28 cellular contexts compared by ENCODE assay signal in the genomic region with DNA sequence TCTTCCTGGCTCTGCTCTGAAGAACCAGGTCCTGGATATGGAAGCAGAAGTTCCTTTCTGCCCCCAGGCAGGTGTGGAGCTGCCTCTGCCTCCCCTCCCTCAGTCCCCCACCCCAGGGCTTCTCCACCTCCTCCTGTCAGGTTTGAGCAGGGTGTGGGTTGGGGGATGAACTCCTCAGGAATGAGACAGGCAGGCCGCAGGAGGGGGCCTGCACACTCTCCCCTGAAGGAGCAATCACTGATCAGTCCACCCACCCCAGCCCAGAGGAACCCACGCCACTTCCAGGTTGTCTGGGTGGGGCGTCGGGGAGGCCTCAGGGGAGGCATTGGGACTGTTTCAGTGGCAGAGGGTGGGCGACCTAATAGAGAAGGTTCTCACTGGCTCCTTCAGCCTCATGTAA. TPM values are rescaled to one million over a fixed set of nuclear protein-coding genes. Genes with fewer than 3 reads are reported as not detected.
DNase-seq lines count a peak whose midpoint lies in the region; ATAC-seq, FAIRE-seq and TF ChIP-seq lines count a peak whose summit lies in the region.
"Had no signal": no experiment of that assay in that cellular context is flagged by ENCODE, and none has a peak within 500 bp of the region (broad histone marks: within the 10 kb centered on the region; RNA-seq: fewer than 3 reads in every experiment).

No MANE protein-coding gene starts in this region.

- TF ChIP-seq EP300 in HepG2 (IDR thresholded peaks at IDR 0.05; ENCODE audit: low read depth in 2 of 2, low read length in 2 of 2) = no peak
- no peak for TF ChIP-seq EP300 in HepG2 (CRISPR knock-in tag; IDR thresholded peaks at IDR 0.05; ENCODE audit: borderline replicate concordance)

- no peaks in the 10 kb centered on the region for H3K36me3 ChIP-seq in right lobe of liver
- H3K36me3 ChIP-seq in HepG2 (replicated peaks in 1 of 2; ENCODE audit: control insufficient read depth in 1 of 2, insufficient read depth in 2 of 2, low read length in 2 of 2) = no peaks in the 10 kb centered on the region
- peaks cover 0 to 2% of the 10 kb centered on the region in 2 donors for H3K36me3 ChIP-seq in neuronal stem cell (replicated peaks in 1 of 2; ENCODE audit: control insufficient read depth in 2 of 2, insufficient read depth in 2 of 2, low read length in 2 of 2)
- no peaks in the 10 kb centered on the region for H3K36me3 ChIP-seq in upper lobe of right lung
- no peaks in the 10 kb centered on the region for H3K36me3 ChIP-seq in mammary epithelial cell (ENCODE audit: insufficient read depth, low read length)
- H3K36me3 ChIP-seq: BE2C had no signal

- dilution Hi-C loops in mammary epithelial cell (cut with HindIII; ENCODE audit: low sequenced_read_pairs) = no loop called here

- H3K9ac ChIP-seq in HepG2 (ENCODE audit: insufficient read depth, low read depth, low read length) = no peak overlapping the region
- no peak overlapping the region for H3K9ac ChIP-seq in neuronal stem cell (ENCODE audit: low read depth, low read length, poor library complexity)
- no peak overlapping the region for H3K9ac ChIP-seq in mammary epithelial cell (ENCODE audit: insufficient read depth, low read length)
- H3K9ac ChIP-seq: KMS-11 had no signal

- H4K91ac ChIP-seq in neuronal stem cell (ENCODE audit: low read depth, low read length, poor library complexity) = no peak overlapping the region

- CTCF ChIA-PET in HepG2 (lab: Yijun Ruan, JAX; ENCODE audit: low intra/inter-chr PET ratio, low total read pairs) = no interaction called here
- CTCF ChIA-PET in mammary epithelial cell (lab: Charles Lee; ENCODE audit: low non-redundant PET) = no interaction called here

- no peak overlapping the region for H4K8ac ChIP-seq in neuronal stem cell (ENCODE audit: low read depth, low read length)

- no peak overlapping the region for H2BK5ac ChIP-seq in neuronal stem cell (ENCODE audit: low read length)

- no peak overlapping the region for H3K23ac ChIP-seq in neuronal stem cell (ENCODE audit: low read depth, low read length, poor library complexity)

- no peak for TF ChIP-seq CTCF in right lobe of liver (IDR thresholded peaks at IDR 0.05)
- TF ChIP-seq CTCF in HepG2 (CRISPR knock-in tag; IDR thresholded peaks at IDR 0.05) = no peak
- TF ChIP-seq CTCF in upper lobe of right lung (IDR thresholded peaks at IDR 0.05) = no peak
- TF ChIP-seq CTCF in mammary epithelial cell (conservative IDR thresholded peaks at IDR 0.05 in 1 of 2, IDR thresholded peaks at IDR 0.05 in 1 of 2; ENCODE audit: extremely low read depth in 1 of 2, insufficient read depth in 1 of 2, low read depth in 1 of 2, low read length in 2 of 2) = no peak

- ATAC-seq in right lobe of liver = no peak
- no peak for ATAC-seq in HepG2
- ATAC-seq in upper lobe of right lung = no peak

- H3K9me3 ChIP-seq in right lobe of liver (no peaks in the 10 kb centered on the region), HepG2 (ENCODE audit: low read length) (peaks cover 26% of the 10 kb centered on the region), neuronal stem cell (replicated peaks in 1 of 2; ENCODE audit: control insufficient read depth in 2 of 2, insufficient read depth in 1 of 2, low read depth in 1 of 2, low read length in 2 of 2) (peaks cover 0 to 6% of the 10 kb centered on the region in 2 donors), upper lobe of right lung (no peaks in the 10 kb centered on the region), mammary epithelial cell (replicated peaks; ENCODE audit: insufficient read depth, low read length) (peaks cover 3% of the 10 kb centered on the region)
- H3K9me3 ChIP-seq: BE2C, Caco-2 had no signal

- no peak overlapping the region for H3K4me2 ChIP-seq in HepG2 (ENCODE audit: low read depth, low read length)
- no peak overlapping the region for H3K4me2 ChIP-seq in neuronal stem cell (ENCODE audit: insufficient read depth, low read length, poor library complexity, severe bottlenecking)
- no peak overlapping the region for H3K4me2 ChIP-seq in mammary epithelial cell (ENCODE audit: insufficient read depth, low read depth, low read length)
- H3K4me2 ChIP-seq: KMS-11, PC-9 had no signal

- H2BK12ac ChIP-seq in neuronal stem cell (ENCODE audit: low read length) = no peak overlapping the region

- no peak overlapping the region for H2BK15ac ChIP-seq in neuronal stem cell (ENCODE audit: low read length)

- H3K18ac ChIP-seq in neuronal stem cell (ENCODE audit: low read length) = no peak overlapping the region

- H3K4me3 ChIP-seq in right lobe of liver (no peak overlapping the region), HepG2 (replicated peaks in 1 of 3; ENCODE audit: insufficient read depth in 1 of 3, low read depth in 2 of 3, low read length in 3 of 3) (no peak overlapping the region), neuronal stem cell (ENCODE audit: low read length in 2 of 2) (no peak overlapping the region), upper lobe of right lung (no peak overlapping the region), mammary epithelial cell (replicated peaks in 1 of 3; ENCODE audit: insufficient read depth in 1 of 3, low read depth in 2 of 3, low read length in 3 of 3) (no peak overlapping the region)
- H3K4me3 ChIP-seq: PC-9 had no signal

- POLR2A ChIA-PET in HepG2 (lab: Yijun Ruan, JAX) = no interaction called here

- peak overlapping the region; percentile 53 for H2AK5ac ChIP-seq in neuronal stem cell (ENCODE audit: low read depth, low read length)

- no peak overlapping the region for H3K27ac ChIP-seq in right lobe of liver
- H3K27ac ChIP-seq in HepG2 (ENCODE audit: extremely low read length, insufficient read depth, low read length) = no peak overlapping the region
- H3K27ac ChIP-seq in cingulate gyrus (ENCODE audit: low read depth, low read length) = peak overlapping the region; percentile 30
- no peak overlapping the region for H3K27ac ChIP-seq in neuronal stem cell (replicated peaks; ENCODE audit: low read length)
- H3K27ac ChIP-seq in upper lobe of right lung = no peak overlapping the region
- no peak overlapping the region for H3K27ac ChIP-seq in mammary epithelial cell (ENCODE audit: insufficient read depth, low read depth, low read length)
- H3K27ac ChIP-seq: KMS-11, PC-9 had no signal

- no peak overlapping the region for H3K4ac ChIP-seq in neuronal stem cell (ENCODE audit: low read length)

- no peak for TF ChIP-seq POLR2A in right lobe of liver (IDR thresholded peaks at IDR 0.05)
- TF ChIP-seq POLR2A in HepG2 (IDR thresholded peaks at IDR 0.05; ENCODE audit: insufficient read depth in 1 of 2, low read depth in 2 of 2, low read length in 2 of 2) = no peak

- TF ChIP-seq RAD21 in HepG2 (CRISPR knock-in tag; IDR thresholded peaks at IDR 0.05) = no peak

- DNase-seq in right lobe of liver (peak in 2 of 3 donors; percentile 31 to 34), HepG2 (ENCODE audit: low spot score) (no peak), neuronal stem cell (ENCODE audit: low spot score) (no peak), upper lobe of right lung (peak; percentile 32), mammary epithelial cell (no peak), NCI-H510A treated with DMSO at 0.1 percent for 48 hours (lab: John Stamatoyannopoulos, UW) (no peak)
- DNase-seq in activated CD4-positive, alpha-beta T cell treated with anti-CD3 and anti-CD28 coated beads, Interleukin-2, amount 50 U/mL, for 4 hours = no peak
- DNase-seq: BE2C; Caco-2; CD4-positive, CD25-positive, alpha-beta regulatory T cell; DMS 273 treated with DMSO at 0.1 percent for 48 hours; DND-41; GOT3; HCEC 1CT; IMR-90; NCI-H1092 treated with DMSO at 0.1 percent for 48 hours; NCI-H1436 treated with DMSO at 0.1 percent for 48 hours; NCI-H1930; NCI-H2227 treated with DMSO at 0.1 percent for 48 hours; NCI-H510A; NCI-H748 treated with DMSO at 0.1 percent for 48 hours; PC-9; RPMI8226; SHP77 treated with DMSO at 0.1 percent for 48 hours had no signal

- no peaks in the 10 kb centered on the region for H4K20me1 ChIP-seq in HepG2 (ENCODE audit: insufficient read depth, low read length)
- H4K20me1 ChIP-seq in mammary epithelial cell (ENCODE audit: insufficient read depth, low read length) = no peaks in the 10 kb centered on the region

- no peaks in the 10 kb centered on the region for H3K79me1 ChIP-seq in neuronal stem cell (ENCODE audit: low read depth, low read length)

- BruUV-seq in HepG2 (replicated peaks; lab: Mats Ljungman, UMichigan) = no TSS peak
- BruUV-seq in mammary epithelial cell (replicated peaks; lab: Mats Ljungman, UMichigan) = no TSS peak

- H3K27me3 ChIP-seq in right lobe of liver (no peaks in the 10 kb centered on the region), HepG2 (ENCODE audit: control insufficient read depth in 1 of 2, insufficient read depth in 2 of 2, low read length in 2 of 2) (peaks cover 0 to 7% of the 10 kb centered on the region in 2 experiments; a peak in 2 of 5 replicates), neuronal stem cell (ENCODE audit: control insufficient read depth in 3 of 3, insufficient read depth in 3 of 3, low read depth in 1 of 3, low read length in 3 of 3) (peaks cover 0 to 21% (median 0%) of the 10 kb centered on the region in 3 experiments), upper lobe of right lung (no peaks in the 10 kb centered on the region), mammary epithelial cell (ENCODE audit: insufficient read depth, low read length) (no peaks in the 10 kb centered on the region)
- H3K27me3 ChIP-seq: BE2C had no signal

- H3K4me1 ChIP-seq in right lobe of liver (no peaks in the 10 kb centered on the region), HepG2 (ENCODE audit: insufficient read depth, low read length) (no peaks in the 10 kb centered on the region), neuronal stem cell (ENCODE audit: control insufficient read depth in 2 of 2, insufficient read depth in 1 of 2, low read depth in 1 of 2, low read length in 2 of 2) (peaks cover 5 to 7% of the 10 kb centered on the region in 2 donors), upper lobe of right lung (peaks cover 4% of the 10 kb centered on the region), mammary epithelial cell (ENCODE audit: insufficient read depth, low read length) (no peaks in the 10 kb centered on the region)

- no peaks in the 10 kb centered on the region for H3K79me2 ChIP-seq in HepG2 (ENCODE audit: insufficient read depth, low read length)
- no peaks in the 10 kb centered on the region for H3K79me2 ChIP-seq in mammary epithelial cell (ENCODE audit: insufficient read depth, low read length)

- no peak overlapping the region for H3K14ac ChIP-seq in neuronal stem cell (ENCODE audit: low read length)

- H2BK120ac ChIP-seq in neuronal stem cell (ENCODE audit: low read depth, low read length) = no peak overlapping the region

- intact Hi-C loops in right lobe of liver (cut with DNase I) (loop anchor here in 1 of 2 donors (10.0 kb wide), 1 partner anchor 188 kb away; no protein-coding TSS in a partner anchor), HepG2 (cut with micrococcal nuclease; ENCODE audit: unreplicated experiment) (no loop called here), upper lobe of right lung (cut with DNase I) (no loop called here), mammary epithelial cell (cut with micrococcal nuclease) (no loop called here)

- FAIRE-seq in HepG2 (lab: Jason Lieb, UNC) = no peak

- H2AFZ ChIP-seq in HepG2 (ENCODE audit: low read length) = no peak overlapping the region
- H2AFZ ChIP-seq in neuronal stem cell (ENCODE audit: low read length) = no peak overlapping the region
- H2AFZ ChIP-seq in mammary epithelial cell (ENCODE audit: low read depth, low read length) = no peak overlapping the region
- H2AFZ ChIP-seq: PC-9 had no signal

- in situ Hi-C loops in HepG2 (cut with HindIII; ENCODE audit: extremely low pct_ligation_motif_present, low pct_unique_long_range_greater_than_20kb) = no loop called here
- in situ Hi-C loops in mammary epithelial cell (cut with MboI; ENCODE audit: low sequenced_read_pairs in 2 of 2) = no loop called here

- WGBS in right lobe of liver (ENCODE audit: insufficient coverage, low coverage, low lambda C conversion rate, missing lambda C conversion rate) = 89% methylated on average over 3 of the region's 5 CpGs
- WGBS in HepG2 (ENCODE audit: low lambda C conversion rate) = 0% methylated on average over 1 of the region's 5 CpGs
- no CpG with 5 or more reads among the region's 5 CpGs for WGBS in neuronal stem cell (ENCODE audit: extremely low coverage in 2 of 2, insufficient read length in 2 of 2, insufficient replicate concordance in 1 of 2), 2 donors
- 68% methylated on average over 3 of the region's 5 CpGs for WGBS in mammary epithelial cell (ENCODE audit: low coverage, missing lambda C conversion rate)

RNA-seq across cellular contexts. Expression of gene FAIM2, which starts 26.6 kb away (rescaled TPM):
- under 1 TPM in 1 of 6 experiments, not detected in 5; 0.16 TPM for total RNA-seq in right lobe of liver
- not detected in 2 replicates for total RNA-seq in HepG2 (2016; rRNA removed; fragmentation: Illumina TruSeq; extraction: Trizol)
- total RNA-seq in HepG2 (2016; cell fraction: cytosol; rRNA removed; fragmentation: Illumina TruSeq; extraction: Trizol; ENCODE audit: low read depth) = not detected in 2 replicates
- total RNA-seq in HepG2 (2016; cell fraction: insoluble cytoplasmic fraction; rRNA removed; fragmentation: Illumina TruSeq; extraction: Trizol) = not detected in 2 replicates
- not detected in 2 replicates for total RNA-seq in HepG2 (2016; cell fraction: membrane; rRNA removed; fragmentation: Illumina TruSeq; extraction: Trizol)
- total RNA-seq in HepG2 (2016; cell fraction: nucleus; rRNA removed; fragmentation: Illumina TruSeq; extraction: Trizol) = not detected in 2 replicates
- polyA plus RNA-seq in HepG2 (2011; rRNA removed) = not detected in 2 replicates
- 0.01 and 0.03 TPM in 2 replicates for polyA plus RNA-seq in HepG2 (2011; cell fraction: cytosol; rRNA removed)
- polyA plus RNA-seq in HepG2 (2011; cell fraction: nucleus; rRNA removed) = 0.21 TPM in 1 of 2 replicates, not detected in the other
- not detected in 2 replicates for polyA plus RNA-seq in HepG2 (2012)
- polyA plus RNA-seq in HepG2 (2016; cell fraction: cytosol; fragmentation: Illumina TruSeq; extraction: Trizol; ENCODE audit: low read depth) = not detected in 2 replicates
- not detected in 2 replicates for polyA plus RNA-seq in HepG2 (2016; cell fraction: insoluble cytoplasmic fraction; fragmentation: Illumina TruSeq; extraction: Trizol; ENCODE audit: low read depth)
- not detected in 2 replicates for polyA plus RNA-seq in HepG2 (2016; cell fraction: membrane; fragmentation: Illumina TruSeq; extraction: Trizol; ENCODE audit: low read depth)
- not detected in 2 replicates for polyA plus RNA-seq in HepG2 (2016; cell fraction: nucleus; fragmentation: Illumina TruSeq; extraction: Trizol; ENCODE audit: insufficient read depth, low read depth)
- 0.65 TPM in 1 of 2 replicates, not detected in the other for polyA minus RNA-seq in HepG2 (2011; rRNA and poly(A)+ RNA removed; ENCODE audit: low replicate concordance)
- polyA minus RNA-seq in HepG2 (2011; cell fraction: cytosol; rRNA and poly(A)+ RNA removed) = not detected in 2 replicates
- polyA minus RNA-seq in HepG2 (2011; cell fraction: nucleus; rRNA and poly(A)+ RNA removed) = not detected in 2 replicates
- 5.6 TPM for polyA plus RNA-seq in neuronal stem cell (2013, experiment 1 of 2)
- 4.9 TPM for polyA plus RNA-seq in neuronal stem cell (2013, experiment 2 of 2)
- total RNA-seq in upper lobe of right lung = 1.2 TPM
- total RNA-seq in mammary epithelial cell = not detected
- polyA plus RNA-seq in mammary epithelial cell = not detected
- polyA minus RNA-seq in mammary epithelial cell = not detected
- total RNA-seq: A673, G401, PC-9 had no signal

RNA-seq across cellular contexts. Expression of gene BCDIN3D, which starts 34.2 kb away (rescaled TPM):
- total RNA-seq in right lobe of liver (1 to 10 TPM; 1.6 to 3.6 (median 2.6) TPM), HepG2 (2016; rRNA removed; fragmentation: Illumina TruSeq; extraction: Trizol) (1.8 and 2.5 TPM in 2 replicates), upper lobe of right lung (4.9 TPM), mammary epithelial cell (1 to 10 TPM; 3.3 to 3.8 TPM)
- total RNA-seq in HepG2 (2016; cell fraction: cytosol; rRNA removed; fragmentation: Illumina TruSeq; extraction: Trizol; ENCODE audit: low read depth) = 1.6 and 1.7 TPM in 2 replicates
- total RNA-seq in HepG2 (2016; cell fraction: insoluble cytoplasmic fraction; rRNA removed; fragmentation: Illumina TruSeq; extraction: Trizol) = 2.2 and 3.0 TPM in 2 replicates
- 2.1 and 3.4 TPM in 2 replicates for total RNA-seq in HepG2 (2016; cell fraction: membrane; rRNA removed; fragmentation: Illumina TruSeq; extraction: Trizol)
- 2.6 and 3.0 TPM in 2 replicates for total RNA-seq in HepG2 (2016; cell fraction: nucleus; rRNA removed; fragmentation: Illumina TruSeq; extraction: Trizol)
- polyA plus RNA-seq in HepG2 (2011; rRNA removed) (2.0 and 2.2 TPM in 2 replicates), mammary epithelial cell (2.5 TPM)
- 1.4 and 1.7 TPM in 2 replicates for polyA plus RNA-seq in HepG2 (2011; cell fraction: cytosol; rRNA removed)
- 1.3 and 2.3 TPM in 2 replicates for polyA plus RNA-seq in HepG2 (2011; cell fraction: nucleus; rRNA removed)
- polyA plus RNA-seq in HepG2 (2012) = 1.7 and 2.6 TPM in 2 replicates
- polyA plus RNA-seq in HepG2 (2016; cell fraction: cytosol; fragmentation: Illumina TruSeq; extraction: Trizol; ENCODE audit: low read depth) = 0.54 and 0.63 TPM in 2 replicates
- 1.6 and 1.7 TPM in 2 replicates for polyA plus RNA-seq in HepG2 (2016; cell fraction: insoluble cytoplasmic fraction; fragmentation: Illumina TruSeq; extraction: Trizol; ENCODE audit: low read depth)
- 0.76 and 1.1 TPM in 2 replicates for polyA plus RNA-seq in HepG2 (2016; cell fraction: membrane; fragmentation: Illumina TruSeq; extraction: Trizol; ENCODE audit: low read depth)
- 2.7 and 2.8 TPM in 2 replicates for polyA plus RNA-seq in HepG2 (2016; cell fraction: nucleus; fragmentation: Illumina TruSeq; extraction: Trizol; ENCODE audit: insufficient read depth, low read depth)
- 2.9 and 10.2 TPM in 2 replicates for polyA minus RNA-seq in HepG2 (2011; rRNA and poly(A)+ RNA removed; ENCODE audit: low replicate concordance)
- 0.97 and 2.2 TPM in 2 replicates for polyA minus RNA-seq in HepG2 (2011; cell fraction: cytosol; rRNA and poly(A)+ RNA removed)
- polyA minus RNA-seq in HepG2 (2011; cell fraction: nucleus; rRNA and poly(A)+ RNA removed) = 2.8 and 3.5 TPM in 2 replicates
- polyA plus RNA-seq in neuronal stem cell (2013, experiment 1 of 2) = 5.6 TPM
- 6.0 TPM for polyA plus RNA-seq in neuronal stem cell (2013, experiment 2 of 2)
- 3.3 TPM for polyA minus RNA-seq in mammary epithelial cell

RNA-seq across cellular contexts. Expression of gene NCKAP5L, which starts 48.9 kb away (rescaled TPM):
- total RNA-seq in right lobe of liver (1 to 10 TPM; 7.0 to 8.8 (median 7.9) TPM), HepG2 (2016; rRNA removed; fragmentation: Illumina TruSeq; extraction: Trizol) (5.9 and 9.0 TPM in 2 replicates), upper lobe of right lung (23.2 TPM), mammary epithelial cell (10 to 100 TPM; 24.1 to 27.2 TPM)
- 3.1 and 3.3 TPM in 2 replicates for total RNA-seq in HepG2 (2016; cell fraction: cytosol; rRNA removed; fragmentation: Illumina TruSeq; extraction: Trizol; ENCODE audit: low read depth)
- total RNA-seq in HepG2 (2016; cell fraction: insoluble cytoplasmic fraction; rRNA removed; fragmentation: Illumina TruSeq; extraction: Trizol) = 5.1 and 8.3 TPM in 2 replicates
- 5.3 and 5.9 TPM in 2 replicates for total RNA-seq in HepG2 (2016; cell fraction: membrane; rRNA removed; fragmentation: Illumina TruSeq; extraction: Trizol)
- total RNA-seq in HepG2 (2016; cell fraction: nucleus; rRNA removed; fragmentation: Illumina TruSeq; extraction: Trizol) = 10.1 and 11.1 TPM in 2 replicates
- polyA plus RNA-seq in HepG2 (2011; rRNA removed) (4.1 and 5.5 TPM in 2 replicates), mammary epithelial cell (6.4 TPM)
- 1.7 and 3.1 TPM in 2 replicates for polyA plus RNA-seq in HepG2 (2011; cell fraction: cytosol; rRNA removed)
- polyA plus RNA-seq in HepG2 (2011; cell fraction: nucleus; rRNA removed) = 15.9 and 16.8 TPM in 2 replicates
- 4.7 and 6.8 TPM in 2 replicates for polyA plus RNA-seq in HepG2 (2012)
- 0.32 and 0.37 TPM in 2 replicates for polyA plus RNA-seq in HepG2 (2016; cell fraction: cytosol; fragmentation: Illumina TruSeq; extraction: Trizol; ENCODE audit: low read depth)
- 5.7 and 8.4 TPM in 2 replicates for polyA plus RNA-seq in HepG2 (2016; cell fraction: insoluble cytoplasmic fraction; fragmentation: Illumina TruSeq; extraction: Trizol; ENCODE audit: low read depth)
- 1.3 and 1.7 TPM in 2 replicates for polyA plus RNA-seq in HepG2 (2016; cell fraction: membrane; fragmentation: Illumina TruSeq; extraction: Trizol; ENCODE audit: low read depth)
- polyA plus RNA-seq in HepG2 (2016; cell fraction: nucleus; fragmentation: Illumina TruSeq; extraction: Trizol; ENCODE audit: insufficient read depth, low read depth) = 20.5 and 22.7 TPM in 2 replicates
- 10.1 and 13.6 TPM in 2 replicates for polyA minus RNA-seq in HepG2 (2011; rRNA and poly(A)+ RNA removed; ENCODE audit: low replicate concordance)
- 5.5 and 6.3 TPM in 2 replicates for polyA minus RNA-seq in HepG2 (2011; cell fraction: cytosol; rRNA and poly(A)+ RNA removed)
- 13.2 and 14.7 TPM in 2 replicates for polyA minus RNA-seq in HepG2 (2011; cell fraction: nucleus; rRNA and poly(A)+ RNA removed)
- 12.5 TPM for polyA plus RNA-seq in neuronal stem cell (2013, experiment 1 of 2)
- polyA plus RNA-seq in neuronal stem cell (2013, experiment 2 of 2) = 13.0 TPM
- polyA minus RNA-seq in mammary epithelial cell = 13.5 TPM

Comparison
In these comparisons a context has a peak if more than half of its experiments do, and no peak if none do; other contexts are left out.
1. DNase-seq: peak in right lobe of liver (2 of 3) and upper lobe of right lung (single experiment); none in HepG2 (single experiment), neuronal stem cell (single experiment), mammary epithelial cell (single experiment), NCI-H510A treated with DMSO at 0.1 percent for 48 hours (single experiment) and activated CD4-positive, alpha-beta T cell treated with anti-CD3 and anti-CD28 coated beads, Interleukin-2, amount 50 U/mL, for 4 hours (0 of 2).